In the genomic region with DNA sequence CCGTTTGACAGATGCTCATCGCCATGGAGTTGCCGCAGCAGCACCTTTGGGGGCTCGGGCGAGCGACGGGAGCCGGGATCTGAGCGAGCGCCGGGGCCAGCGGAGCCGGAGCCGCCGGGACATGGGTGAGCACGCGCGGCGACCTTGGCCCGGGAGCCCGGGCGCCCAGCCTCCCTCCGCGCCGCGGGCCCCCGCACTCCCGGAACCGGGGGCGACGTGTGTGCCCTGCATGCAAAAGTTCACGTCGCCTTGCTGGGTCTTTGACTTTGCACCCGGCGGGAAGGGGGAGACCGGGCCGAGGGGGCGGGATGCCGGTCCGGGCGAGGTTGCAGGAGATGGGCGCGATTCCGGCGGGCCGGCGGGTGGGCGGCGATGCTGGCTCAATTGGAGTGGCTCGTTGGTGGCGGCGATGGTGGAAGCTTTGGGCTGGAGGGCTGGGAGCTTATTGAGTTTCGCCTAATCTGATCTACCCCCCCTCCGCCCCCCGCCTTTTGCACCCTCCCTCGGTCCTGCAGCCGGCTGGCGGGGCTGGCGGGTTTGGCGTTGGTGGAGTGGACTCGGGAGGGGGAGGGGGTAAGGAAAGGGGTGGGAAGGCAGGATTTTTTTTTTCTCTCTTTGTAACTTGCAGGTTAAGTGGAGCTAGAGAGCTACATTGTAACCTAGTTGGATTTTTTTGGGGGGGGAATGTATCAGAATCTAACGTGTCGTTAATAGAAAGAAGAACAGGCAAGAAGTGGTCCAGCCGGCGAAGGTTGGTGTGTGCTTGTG, we compare ENCODE assay signal across 8 cellular contexts. TPM values are rescaled to one million over a fixed set of nuclear protein-coding genes. Genes with fewer than 3 reads are reported as not detected.
DNase-seq lines count a peak whose midpoint lies in the region; ATAC-seq and TF ChIP-seq lines count a peak whose summit lies in the region.

Gene SETBP1 (plus strand): TSS at position 618 of the 768 bp plus-strand sequence. CDS start 20,459 bp downstream, outside the sequence.

- H3K4me1 Mint-ChIP-seq in effector memory CD8-positive, alpha-beta T cell (ENCODE audit: low read depth in 2 of 2) = peaks cover 6 to 13% of the 10 kb centered on the region in 2 donors

- peak within 1 kb of the TSS; percentile 77 to 86 for H3K27ac Mint-ChIP-seq in effector memory CD8-positive, alpha-beta T cell

- H3K9me3 ChIP-seq in WERI-Rb-1 (ENCODE audit: severe bottlenecking) = no peaks in the 10 kb centered on the region
- H3K9me3 ChIP-seq in lower lobe of right lung = no peaks in the 10 kb centered on the region

- peaks cover 13% of the 10 kb centered on the region for H3K4me1 ChIP-seq in lower lobe of right lung

- peaks cover 13% of the 10 kb centered on the region for H3K36me3 Mint-ChIP-seq in effector memory CD8-positive, alpha-beta T cell (ENCODE audit: insufficient read depth)

- ATAC-seq in GM18511 (IDR thresholded peaks at IDR 0.05; ENCODE audit: unreplicated experiment) = peak; percentile 21
- ATAC-seq in effector memory CD8-positive, alpha-beta T cell (replicated peaks) = peak; percentile 30
- peak; percentile 33 to 34 for ATAC-seq in lower lobe of right lung

- intact Hi-C loops in lower lobe of right lung (cut with DNase I) = no loop called here

- no peak within 1 kb of the TSS for H3K4me3 Mint-ChIP-seq in effector memory CD8-positive, alpha-beta T cell

- H3K36me3 ChIP-seq in WERI-Rb-1 (no peaks in the 10 kb centered on the region), lower lobe of right lung (no peaks in the 10 kb centered on the region)

- H3K27me3 ChIP-seq in WERI-Rb-1 (ENCODE audit: insufficient read depth, low read depth, severe bottlenecking) = peaks cover 6% of the 10 kb centered on the region
- H3K27me3 ChIP-seq in lower lobe of right lung (ENCODE audit: low read depth) = no peaks in the 10 kb centered on the region

- TF ChIP-seq CTCF in WERI-Rb-1 (IDR thresholded peaks at IDR 0.05; ENCODE audit: low read depth, low read length) (no peak), lower lobe of right lung (IDR thresholded peaks at IDR 0.05) (no peak)

- no peaks in the 10 kb centered on the region for H3K9me3 Mint-ChIP-seq in effector memory CD8-positive, alpha-beta T cell

- peak within 1 kb of the TSS; percentile 73 for H3K4me3 ChIP-seq in WERI-Rb-1 (ENCODE audit: low read depth, low read length)
- peak within 1 kb of the TSS; percentile 83 for H3K4me3 ChIP-seq in lower lobe of right lung

- H3K27me3 Mint-ChIP-seq in effector memory CD8-positive, alpha-beta T cell = no peaks in the 10 kb centered on the region

- DNase-seq in ACHN (peak; percentile 8), NCI-H128 (lab: John Stamatoyannopoulos, UW; ENCODE audit: unreplicated experiment) (peak; percentile 58), WERI-Rb-1 (peak; percentile 57), lower lobe of right lung (peak; percentile 64), HPDE6-E6E7 (ENCODE audit: extremely low spot score) (no peak)
- peak; percentile 23 to 32 (median 26) for DNase-seq in effector memory CD8-positive, alpha-beta T cell
- DNase-seq in stimulated activated CD8-positive, alpha-beta memory T cell treated with anti-CD3 and anti-CD28 coated beads, Interleukin-15, amount 100 ng/mL, for 24 hours (ENCODE audit: low read depth) = peak; percentile 10

- in situ Hi-C loops in ACHN (cut with HindIII; ENCODE audit: low pct_ligation_motif_present, low pct_unique_long_range_greater_than_20kb, low sequenced_read_pairs) = no loop called here

- H3K27ac ChIP-seq in WERI-Rb-1 = no peak within 1 kb of the TSS; the same call in 1 of the 2 replicates
- H3K27ac ChIP-seq in lower lobe of right lung = peak within 1 kb of the TSS; percentile 95

RNA-seq across cellular contexts. Expression of gene SETBP1, which starts in this region (rescaled TPM):
- 25.8 TPM for total RNA-seq in lower lobe of right lung
